Comparison of ENCODE assay signal across 23 cellular contexts in genomic region chr7:75698358-75698757, GRCh38.
"Had no signal": no experiment of that assay in that cellular context is flagged by ENCODE, and none has a peak within 500 bp of the region (broad histone marks: within the 10 kb centered on the region; RNA-seq: fewer than 3 reads in every experiment).

No MANE protein-coding gene starts in this region.

- H3K4me3 ChIP-seq: cardiac muscle cell, PC-9 had no signal

- H3K36me3 ChIP-seq: brain microvascular endothelial cell, cardiac muscle cell had no signal

- DNase-seq: activated CD4-positive, alpha-beta memory T cell treated with anti-CD3 and anti-CD28 coated beads, Interleukin-2, amount 10 ng/mL, durations not matched to agents 7 days and 5 days; activated CD4-positive, alpha-beta T cell treated with anti-CD3 and anti-CD28 coated beads for 36 hours; activated CD4-positive, alpha-beta T cell treated with anti-CD3 and anti-CD28 coated beads, Interleukin-2, amount 50 U/mL, for 1 hour; activated gamma-delta T cell; activated naive CD4-positive, alpha-beta T cell treated with anti-CD3 and anti-CD28 coated beads for 36 hours; activated T-cell treated with anti-CD3 and anti-CD28 coated beads for 4 hours; activated T-cell treated with anti-CD3 and anti-CD28 coated beads, Interleukin-2, amount 50 U/mL, for 48 hours; amygdala; brain microvascular endothelial cell; MM.1S; NCI-H146; NCI-H187 treated with DMSO at 0.1 percent for 48 hours; NCI-H2081 treated with DMSO at 0.1 percent for 48 hours; NCI-H446; NCI-H524; PC-9; SIG-M5; T-helper 17 cell; T-helper 9 cell had no signal

- H3K4me2 ChIP-seq: PC-9 had no signal

- H3K27me3 ChIP-seq: brain microvascular endothelial cell, cardiac muscle cell had no signal

- H2AFZ ChIP-seq: PC-9 had no signal

- H3K27ac ChIP-seq: brain microvascular endothelial cell, cardiac muscle cell, PC-9, VCaP had no signal

- ATAC-seq: activated CD4-positive, alpha-beta T cell treated with anti-CD3 and anti-CD28 coated beads for 36 hours; activated T-helper 17 cell treated with anti-CD3 and anti-CD28 coated beads, Interleukin-2, amount 50 U/mL, for 72 hours; T-helper 17 cell had no signal

- FAIRE-seq: astrocyte had no signal
